1 cellular context compared by ENCODE assay signal in genomic region chr9:137590469-137591383, GRCh38.
TF ChIP-seq lines count a peak whose summit lies in the region.

Gene ZMYND19, minus strand, starts transcription at chr9:137590512. Its CDS starts 249 bp downstream, at chr9:137590263.

TF ChIP-seq in HEK293, 187 proteins besides CTCF, POLR2A, EP300 and RAD21 (continued from another document and continues in another):
- TF ChIP-seq ZNF280D (tag by site-specific recombination; IDR thresholded peaks at IDR 0.05) (no peak), ZNF677 (tag by site-specific recombination; IDR thresholded peaks at IDR 0.05) (no peak), MYNN (tag by site-specific recombination; IDR thresholded peaks at IDR 0.05; ENCODE audit: borderline replicate concordance) (no peak), ZNF404 (tag by site-specific recombination; IDR thresholded peaks at IDR 0.05) (no peak), ZNF626 (tag by site-specific recombination; IDR thresholded peaks at IDR 0.05) (no peak), PRDM1 (tag by site-specific recombination; IDR thresholded peaks at IDR 0.05) (no peak), ZNF664 (tag by site-specific recombination; IDR thresholded peaks at IDR 0.05) (no peak), ZNF18 (tag by site-specific recombination; IDR thresholded peaks at IDR 0.05) (no peak), BCL11A (tag by site-specific recombination; IDR thresholded peaks at IDR 0.05; ENCODE audit: low read depth) (no peak), ZNF335 (tag by site-specific recombination; conservative IDR thresholded peaks at IDR 0.05) (peak; percentile 85), ZBTB6 (tag by site-specific recombination; IDR thresholded peaks at IDR 0.05) (no peak), ZBTB17 (tag by site-specific recombination; IDR thresholded peaks at IDR 0.05) (peak; percentile 74), PATZ1 (tag by site-specific recombination; IDR thresholded peaks at IDR 0.05) (peak; percentile 69), ZNF707 (tag by site-specific recombination; IDR thresholded peaks at IDR 0.05) (no peak), ZNF398 (tag by site-specific recombination; IDR thresholded peaks at IDR 0.05) (no peak), ZBTB44 (tag by site-specific recombination; IDR thresholded peaks at IDR 0.05) (no peak), ZNF473 (tag by site-specific recombination; IDR thresholded peaks at IDR 0.05) (no peak), ZNF169 (tag by site-specific recombination; IDR thresholded peaks at IDR 0.05) (no peak), ZNF16 (tag by site-specific recombination; IDR thresholded peaks at IDR 0.05; ENCODE audit: low read depth) (no peak), SCRT1 (tag by site-specific recombination; IDR thresholded peaks at IDR 0.05; ENCODE audit: borderline replicate concordance) (no peak), ZFHX2 (tag by site-specific recombination; conservative IDR thresholded peaks at IDR 0.05) (peak; percentile 73), ZNF112 (tag by site-specific recombination; IDR thresholded peaks at IDR 0.05) (no peak), GLIS2 (tag by site-specific recombination; IDR thresholded peaks at IDR 0.05) (peak; percentile 96), ZBTB8A (tag by site-specific recombination; IDR thresholded peaks at IDR 0.05) (peak; percentile 75), ZBTB48 (tag by site-specific recombination; IDR thresholded peaks at IDR 0.05) (peak; percentile 51; the same call in 1 of the 2 replicates), ZIC2 (tag by site-specific recombination; IDR thresholded peaks at IDR 0.05) (0 out of 2 replicates have a peak, but pooled peaks have one; percentile 28), INSM2 (tag by site-specific recombination; IDR thresholded peaks at IDR 0.05) (peak; percentile 37; the same call in 1 of the 2 replicates), REST (tag by site-specific recombination; IDR thresholded peaks at IDR 0.05) (no peak; the same call in 1 of the 2 replicates), ZNF19 (tag by site-specific recombination; IDR thresholded peaks at IDR 0.05; ENCODE audit: low read depth) (no peak), ZBTB10 (tag by site-specific recombination; IDR thresholded peaks at IDR 0.05) (no peak), ZNF521 (tag by site-specific recombination; IDR thresholded peaks at IDR 0.05) (no peak), ZNF610 (tag by site-specific recombination; IDR thresholded peaks at IDR 0.05; ENCODE audit: borderline replicate concordance) (peak; percentile 55; the same call in 1 of the 2 replicates), ZBTB49 (tag by site-specific recombination; IDR thresholded peaks at IDR 0.05; ENCODE audit: low read depth) (no peak), ZNF837 (tag by site-specific recombination; IDR thresholded peaks at IDR 0.05) (no peak), ZNF48 (tag by site-specific recombination; IDR thresholded peaks at IDR 0.05) (no peak), ZNF510 (tag by site-specific recombination; IDR thresholded peaks at IDR 0.05; ENCODE audit: insufficient replicate concordance) (no peak)
